8 cellular contexts compared by ENCODE assay signal in genomic region chr4:186726440-186727148, GRCh38. TPM values are rescaled to one million over a fixed set of nuclear protein-coding genes. Genes with fewer than 3 reads are reported as not detected.
DNase-seq lines count a peak whose midpoint lies in the region; ATAC-seq and TF ChIP-seq lines count a peak whose summit lies in the region.

No MANE protein-coding gene starts in this region.

- ATAC-seq in WTC11, result peak; percentile 7
- peak; percentile 45 for ATAC-seq in foreskin keratinocyte

- H3K27me3 ChIP-seq in HUES64 (ENCODE audit: insufficient read depth, low read length) (peaks cover 5% of the 10 kb centered on the region; the same call in 1 of the 2 replicates), foreskin keratinocyte (no peaks in the 10 kb centered on the region), neural progenitor cell (no peaks in the 10 kb centered on the region)

- DNase-seq in C1 segment of cervical spinal cord (lab: John Stamatoyannopoulos, UW) (peak in 13 of 14 donors; percentile 14 to 81 (median 52)), WTC11 (ENCODE audit: low spot score) (peak; percentile 79), foreskin keratinocyte (peak in 1 of 2 donors; percentile 84), neural progenitor cell (ENCODE audit: low spot score) (peak; percentile 93), GM19240 (ENCODE audit: insufficient read length, low spot score) (no peak), CD14-positive monocyte (ENCODE audit: low spot score) (no peak)
- no peak for DNase-seq in stimulated activated CD4-positive, alpha-beta T cell treated with anti-CD3 and anti-CD28 coated beads, Interleukin-12 subunit alpha, Interleukin-12 subunit beta, amount 100 ng/mL, for 4 hours

- H3F3A ChIP-seq in neural progenitor cell (ENCODE audit: low read depth), result peaks cover 43% of the 10 kb centered on the region

- H3K9ac ChIP-seq in HUES64 (ENCODE audit: low read depth, low read length) (peak overlapping the region; percentile 94), neural progenitor cell (peak overlapping the region; percentile 71)

- H3K9me3 ChIP-seq in HUES64 (ENCODE audit: insufficient read depth, low read depth, low read length) (no peaks in the 10 kb centered on the region; the same call in 1 of the 2 replicates), neural progenitor cell (ENCODE audit: low read depth) (no peaks in the 10 kb centered on the region)

- H2AFZ ChIP-seq in neural progenitor cell (replicated peaks), result peak overlapping the region; percentile 78

- no peaks in the 10 kb centered on the region for H3K9me3 Mint-ChIP-seq in WTC11
- H3K9me3 Mint-ChIP-seq in neural progenitor cell, result peaks cover 5% of the 10 kb centered on the region
- peaks cover 2 to 42% (median 11%) of the 10 kb centered on the region in 7 donors for H3K9me3 Mint-ChIP-seq in CD14-positive monocyte

- under 1% methylated on average over 75 of the region's 80 CpGs for WGBS in HUES64

- H3K27ac Mint-ChIP-seq in WTC11, result peak overlapping the region; percentile 94
- H3K27ac Mint-ChIP-seq in neural progenitor cell, result peak overlapping the region; percentile 97
- no peak overlapping the region for H3K27ac Mint-ChIP-seq in CD14-positive monocyte

- H3K4me3 Mint-ChIP-seq in WTC11 (peak overlapping the region; percentile 97), neural progenitor cell (peak overlapping the region; percentile 100), CD14-positive monocyte (peak overlapping the region in 1 of 2 donors; percentile 90)

- peaks cover 31% of the 10 kb centered on the region for H3K4me1 Mint-ChIP-seq in WTC11
- H3K4me1 Mint-ChIP-seq in neural progenitor cell, result peaks cover 27% of the 10 kb centered on the region
- peaks cover 12% of the 10 kb centered on the region for H3K4me1 Mint-ChIP-seq in CD14-positive monocyte

- peaks cover 59% of the 10 kb centered on the region for H3K79me2 ChIP-seq in neural progenitor cell (ENCODE audit: low read depth)

- peak overlapping the region; percentile 98 for H3K4me3 ChIP-seq in HUES64 (ENCODE audit: low read length)
- peak overlapping the region; percentile 96 for H3K4me3 ChIP-seq in neural progenitor cell

- intact Hi-C loops in CD14-positive monocyte (cut with micrococcal nuclease), result no loop called here

- peaks cover 26% of the 10 kb centered on the region for H4K20me1 ChIP-seq in neural progenitor cell (ENCODE audit: low read depth)

- CTCF ChIA-PET in WTC11 (lab: Charles Lee), result interaction anchor here (0.8 kb wide), 1 partner anchor 267 kb away, joined by 3 read pairs; no protein-coding TSS in a partner anchor

- TF ChIP-seq CTCF in WTC11 (IDR thresholded peaks at IDR 0.05) (no peak), foreskin keratinocyte (conservative IDR thresholded peaks at IDR 0.05) (peak; percentile 44), neural progenitor cell (IDR thresholded peaks at IDR 0.05) (peak; percentile 22), CD14-positive monocyte (IDR thresholded peaks at IDR 0.05) (no peak)

- no peaks in the 10 kb centered on the region for H3K36me3 ChIP-seq in HUES64 (ENCODE audit: insufficient read depth, low read length)
- H3K36me3 ChIP-seq in neural progenitor cell, result no peaks in the 10 kb centered on the region

- peak overlapping the region; percentile 88 for H3K4me2 ChIP-seq in neural progenitor cell

- H3K27ac ChIP-seq in HUES64 (ENCODE audit: low read depth, low read length) (peak overlapping the region; percentile 77; the same call in 1 of the 2 replicates), foreskin keratinocyte (peak overlapping the region; percentile 90), neural progenitor cell (peak overlapping the region; percentile 83)

- H3K4me1 ChIP-seq in HUES64 (ENCODE audit: insufficient read depth, low read length) (peaks cover 28% of the 10 kb centered on the region), foreskin keratinocyte (peaks cover 9% of the 10 kb centered on the region), neural progenitor cell (peaks cover 24% of the 10 kb centered on the region)

- POLR2A ChIA-PET in WTC11 (lab: Charles Lee), result no interaction called here

- H3K27me3 Mint-ChIP-seq in WTC11 (ENCODE audit: low read depth), result peaks cover 17% of the 10 kb centered on the region
- H3K27me3 Mint-ChIP-seq in neural progenitor cell (ENCODE audit: insufficient read depth, low read depth), result peaks cover 14% of the 10 kb centered on the region
- peaks cover 58 to 76% (median 67%) of the 10 kb centered on the region in 3 donors for H3K27me3 Mint-ChIP-seq in CD14-positive monocyte (ENCODE audit: low read depth in 3 of 3)

- H3K36me3 Mint-ChIP-seq in WTC11 (no peaks in the 10 kb centered on the region), neural progenitor cell (peaks cover 4% of the 10 kb centered on the region), CD14-positive monocyte (peaks cover 0 to 8% of the 10 kb centered on the region in 2 donors)

TF ChIP-seq in WTC11, 78 proteins besides CTCF, POLR2A, EP300 and RAD21 (continues in another document):
- TF ChIP-seq FOXP4 (CRISPR knock-in tag; IDR thresholded peaks at IDR 0.05) (0 out of 2 replicates have a peak, but pooled peaks have one; percentile 60), E2F4 (CRISPR knock-in tag; IDR thresholded peaks at IDR 0.05; ENCODE audit: borderline replicate concordance, low read depth) (peak; percentile 70; the same call in 1 of the 2 replicates), GRHL2 (CRISPR knock-in tag; IDR thresholded peaks at IDR 0.05; ENCODE audit: insufficient replicate concordance, severe bottlenecking) (no peak), ZNF423 (CRISPR knock-in tag; IDR thresholded peaks at IDR 0.05) (no peak), SMAD4 (CRISPR knock-in tag; IDR thresholded peaks at IDR 0.05) (no peak), JUN (CRISPR knock-in tag; IDR thresholded peaks at IDR 0.05) (no peak), ELF4 (CRISPR knock-in tag; IDR thresholded peaks at IDR 0.05; ENCODE audit: low read depth) (no peak), NFATC4 (CRISPR knock-in tag; IDR thresholded peaks at IDR 0.05) (no peak), FOXJ3 (CRISPR knock-in tag; IDR thresholded peaks at IDR 0.05; ENCODE audit: borderline replicate concordance) (no peak)
- TF ChIP-seq, protein P1, sequence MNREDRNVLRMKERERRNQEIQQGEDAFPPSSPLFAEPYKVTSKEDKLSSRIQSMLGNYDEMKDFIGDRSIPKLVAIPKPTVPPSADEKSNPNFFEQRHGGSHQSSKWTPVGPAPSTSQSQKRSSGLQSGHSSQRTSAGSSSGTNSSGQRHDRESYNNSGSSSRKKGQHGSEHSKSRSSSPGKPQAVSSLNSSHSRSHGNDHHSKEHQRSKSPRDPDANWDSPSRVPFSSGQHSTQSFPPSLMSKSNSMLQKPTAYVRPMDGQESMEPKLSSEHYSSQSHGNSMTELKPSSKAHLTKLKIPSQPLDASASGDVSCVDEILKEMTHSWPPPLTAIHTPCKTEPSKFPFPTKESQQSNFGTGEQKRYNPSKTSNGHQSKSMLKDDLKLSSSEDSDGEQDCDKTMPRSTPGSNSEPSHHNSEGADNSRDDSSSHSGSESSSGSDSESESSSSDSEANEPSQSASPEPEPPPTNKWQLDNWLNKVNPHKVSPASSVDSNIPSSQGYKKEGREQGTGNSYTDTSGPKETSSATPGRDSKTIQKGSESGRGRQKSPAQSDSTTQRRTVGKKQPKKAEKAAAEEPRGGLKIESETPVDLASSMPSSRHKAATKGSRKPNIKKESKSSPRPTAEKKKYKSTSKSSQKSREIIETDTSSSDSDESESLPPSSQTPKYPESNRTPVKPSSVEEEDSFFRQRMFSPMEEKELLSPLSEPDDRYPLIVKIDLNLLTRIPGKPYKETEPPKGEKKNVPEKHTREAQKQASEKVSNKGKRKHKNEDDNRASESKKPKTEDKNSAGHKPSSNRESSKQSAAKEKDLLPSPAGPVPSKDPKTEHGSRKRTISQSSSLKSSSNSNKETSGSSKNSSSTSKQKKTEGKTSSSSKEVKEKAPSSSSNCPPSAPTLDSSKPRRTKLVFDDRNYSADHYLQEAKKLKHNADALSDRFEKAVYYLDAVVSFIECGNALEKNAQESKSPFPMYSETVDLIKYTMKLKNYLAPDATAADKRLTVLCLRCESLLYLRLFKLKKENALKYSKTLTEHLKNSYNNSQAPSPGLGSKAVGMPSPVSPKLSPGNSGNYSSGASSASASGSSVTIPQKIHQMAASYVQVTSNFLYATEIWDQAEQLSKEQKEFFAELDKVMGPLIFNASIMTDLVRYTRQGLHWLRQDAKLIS (CRISPR knock-in tag; IDR thresholded peaks at IDR 0.05; ENCODE audit: borderline replicate concordance), result no peak

RNA-seq across cellular contexts. Expression of gene FAT1, which starts 2.9 kb away (rescaled TPM):
- 50.1 TPM for polyA plus RNA-seq in HUES64 (2013, experiment 1 of 2)
- 58.0 TPM for polyA plus RNA-seq in HUES64 (2013, experiment 2 of 2)
- 155 to 172 TPM (median 162 TPM) in 3 replicates for total RNA-seq in WTC11 (2021)
- 288 and 372 TPM in 2 replicates for total RNA-seq in foreskin keratinocyte
- polyA plus RNA-seq in foreskin keratinocyte, result 76.3 and 112 TPM in 2 replicates
- total RNA-seq in neural progenitor cell (ENCODE audit: low replicate concordance), result 400 and 517 TPM in 2 replicates
- not detected for polyA plus RNA-seq in CD14-positive monocyte

Comparison
In these comparisons a context has a peak if more than half of its experiments do, and no peak if none do; other contexts are left out.
1. DNase-seq: peak in C1 segment of cervical spinal cord (13 of 14), WTC11 (single experiment) and neural progenitor cell (single experiment); none in GM19240 (single experiment), CD14-positive monocyte (single experiment) and stimulated activated CD4-positive, alpha-beta T cell treated with anti-CD3 and anti-CD28 coated beads, Interleukin-12 subunit alpha, Interleukin-12 subunit beta, amount 100 ng/mL, for 4 hours (single experiment).
2. H3K27ac Mint-ChIP-seq: peak in WTC11 (single experiment) and neural progenitor cell (single experiment); none in CD14-positive monocyte (0 of 7).
3. CTCF ChIP-seq: peak in foreskin keratinocyte (single experiment) and neural progenitor cell (single experiment); none in WTC11 (single experiment) and CD14-positive monocyte (single experiment).
4. Peak in every context shown above with its lines, with median percentiles within 50 percentile points of each other: H3K27ac ChIP-seq.